10 cellular contexts compared by ENCODE assay signal in the genomic region with DNA sequence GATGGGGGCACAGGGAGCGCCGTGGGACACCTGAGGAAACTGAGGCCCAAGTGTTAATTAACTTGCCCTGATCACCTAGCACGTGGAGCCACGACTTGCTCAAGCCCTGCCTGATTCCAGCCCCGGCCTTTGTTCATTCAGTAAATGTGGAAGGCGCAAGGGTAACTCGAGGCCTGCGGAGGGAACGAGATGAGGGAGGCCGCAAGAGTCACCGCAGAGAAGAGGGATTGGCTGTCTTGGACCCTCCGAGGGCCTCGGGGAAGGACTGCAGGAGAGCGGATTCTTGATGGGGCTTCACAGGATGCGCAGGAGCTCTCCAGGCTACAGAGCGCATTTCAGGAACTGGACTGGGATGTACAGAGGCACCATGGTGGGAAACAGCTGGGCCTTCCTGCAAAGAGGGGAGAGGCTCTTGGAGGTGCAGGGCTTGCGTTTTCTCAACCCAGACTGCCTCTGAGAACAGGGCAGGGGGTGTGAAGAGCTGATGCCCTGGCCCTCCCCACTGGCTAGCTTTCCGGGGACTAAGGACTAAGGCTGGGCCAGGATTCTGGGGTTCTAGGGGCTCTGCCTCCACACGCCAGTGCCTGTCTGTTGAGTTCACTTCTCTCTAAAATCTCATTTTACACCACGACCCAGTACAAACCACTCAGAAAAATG. TPM values are rescaled to one million over a fixed set of nuclear protein-coding genes. Genes with fewer than 3 reads are reported as not detected.
DNase-seq lines count a peak whose midpoint lies in the region; ATAC-seq lines count a peak whose summit lies in the region.
"Had no signal": no experiment of that assay in that cellular context is flagged by ENCODE, and none has a peak within 500 bp of the region (broad histone marks: within the 10 kb centered on the region; RNA-seq: fewer than 3 reads in every experiment).

No MANE protein-coding gene starts in this region.

- peak overlapping the region; percentile 86 for H3K4me3 Mint-ChIP-seq in activated T-helper 2 cell treated with anti-CD3 and anti-CD28 coated beads, Interferon-gamma antibody, Interleukin-2, Interleukin-4, amounts not matched to agents 10 μg/mL and 5 μg/mL and 100 μg/mL, durations not matched to agents 14 hours and 24 hours and 36 hours (ENCODE audit: low read depth)

- no peak for ATAC-seq in HG03565 (IDR thresholded peaks at IDR 0.05; ENCODE audit: unreplicated experiment)

- DNase-seq in activated T-cell treated with anti-CD3 and anti-CD28 coated beads, Interleukin-2, amount 50 U/mL, for 1 hour = peak; percentile 20
- no peak for DNase-seq in activated T-cell treated with anti-CD3 and anti-CD28 coated beads for 4 hours
- no peak for DNase-seq in activated T-helper 2 cell treated with anti-CD3 and anti-CD28 coated beads, Interferon-gamma antibody, Interleukin-2, Interleukin-4, amounts not matched to agents 10 μg/mL and 5 μg/mL and 100 μg/mL, durations not matched to agents 14 hours and 24 hours and 36 hours (ENCODE audit: low spot score)
- no peak for DNase-seq in effector CD8-positive, alpha-beta T cell (lab: John Stamatoyannopoulos, UW)
- DNase-seq in activated gamma-delta T cell (lab: John Stamatoyannopoulos, UW) = no peak
- DNase-seq: COR-L47, NCI-H2081 had no signal

- H3K27ac Mint-ChIP-seq in activated T-helper 2 cell treated with anti-CD3 and anti-CD28 coated beads, Interferon-gamma antibody, Interleukin-2, Interleukin-4, amounts not matched to agents 10 μg/mL and 5 μg/mL and 100 μg/mL, durations not matched to agents 14 hours and 24 hours and 36 hours = no peak overlapping the region

- no peaks in the 10 kb centered on the region for H3K9me3 Mint-ChIP-seq in activated T-helper 2 cell treated with anti-CD3 and anti-CD28 coated beads, Interferon-gamma antibody, Interleukin-2, Interleukin-4, amounts not matched to agents 10 μg/mL and 5 μg/mL and 100 μg/mL, durations not matched to agents 14 hours and 24 hours and 36 hours

- H3K36me3 ChIP-seq in iPS-15b (ENCODE audit: control insufficient read depth, insufficient read depth, low read length) (no peaks in the 10 kb centered on the region), subcutaneous abdominal adipose tissue (ENCODE audit: control insufficient read depth in 5 of 5, insufficient read depth in 5 of 5, low read length in 5 of 5) (peaks cover 0 to 9% (median 0%) of the 10 kb centered on the region in 5 donors)

- H3K36me3 Mint-ChIP-seq in activated T-helper 2 cell treated with anti-CD3 and anti-CD28 coated beads, Interferon-gamma antibody, Interleukin-2, Interleukin-4, amounts not matched to agents 10 μg/mL and 5 μg/mL and 100 μg/mL, durations not matched to agents 14 hours and 24 hours and 36 hours (ENCODE audit: low read depth) = peaks cover 54% of the 10 kb centered on the region

- H3K9ac ChIP-seq in iPS-15b (ENCODE audit: low read depth, low read length) = no peak overlapping the region
- H3K9ac ChIP-seq in subcutaneous abdominal adipose tissue (ENCODE audit: low read length in 5 of 5) = peak overlapping the region in 1 of 5 donors; percentile 29

- H3K4me1 ChIP-seq in iPS-15b (ENCODE audit: control insufficient read depth, insufficient read depth, low read length) (no peaks in the 10 kb centered on the region), subcutaneous abdominal adipose tissue (ENCODE audit: control insufficient read depth in 5 of 5, insufficient read depth in 5 of 5, low read length in 5 of 5) (peaks cover 0 to 54% (median 48%) of the 10 kb centered on the region in 5 donors)

- H3K27me3 ChIP-seq in iPS-15b (ENCODE audit: control insufficient read depth, insufficient read depth, low read length) (peaks cover 26% of the 10 kb centered on the region), subcutaneous abdominal adipose tissue (ENCODE audit: control insufficient read depth in 5 of 5, insufficient read depth in 4 of 5, low read length in 5 of 5) (peaks cover 0 to 2% (median 0%) of the 10 kb centered on the region in 5 donors)

- H3K27ac ChIP-seq in subcutaneous abdominal adipose tissue (ENCODE audit: low read depth, low read length) = no peak overlapping the region

- H3K9me3 ChIP-seq in iPS-15b (ENCODE audit: control insufficient read depth, insufficient read depth, low read length) (no peaks in the 10 kb centered on the region), subcutaneous abdominal adipose tissue (ENCODE audit: control insufficient read depth in 5 of 5, low read length in 5 of 5) (no peaks in the 10 kb centered on the region)

- H3K4me3 ChIP-seq in iPS-15b (ENCODE audit: low read depth, low read length) (peak overlapping the region; percentile 37), subcutaneous abdominal adipose tissue (ENCODE audit: low read depth in 1 of 5, low read length in 5 of 5) (peak overlapping the region in 4 of 5 donors; percentile 19 to 54 (median 44))

- intact Hi-C loops in activated T-helper 2 cell treated with anti-CD3 and anti-CD28 coated beads, Interferon-gamma antibody, Interleukin-2, Interleukin-4, amounts not matched to agents 10 μg/mL and 5 μg/mL and 100 μg/mL, durations not matched to agents 14 hours and 24 hours and 36 hours (cut with micrococcal nuclease) = no loop called here

- H3K4me1 Mint-ChIP-seq in activated T-helper 2 cell treated with anti-CD3 and anti-CD28 coated beads, Interferon-gamma antibody, Interleukin-2, Interleukin-4, amounts not matched to agents 10 μg/mL and 5 μg/mL and 100 μg/mL, durations not matched to agents 14 hours and 24 hours and 36 hours (ENCODE audit: low read depth) = peaks cover 40% of the 10 kb centered on the region

- no peaks in the 10 kb centered on the region for H3K27me3 Mint-ChIP-seq in activated T-helper 2 cell treated with anti-CD3 and anti-CD28 coated beads, Interferon-gamma antibody, Interleukin-2, Interleukin-4, amounts not matched to agents 10 μg/mL and 5 μg/mL and 100 μg/mL, durations not matched to agents 14 hours and 24 hours and 36 hours (ENCODE audit: low read depth)

RNA-seq across cellular contexts. Expression of a gene that starts 0.6 kb away (rescaled TPM):
- 23.7 and 25.1 TPM in 2 replicates for total RNA-seq in activated T-helper 2 cell treated with anti-CD3 and anti-CD28 coated beads, Interferon-gamma antibody, Interleukin-2, Interleukin-4, amounts not matched to agents 10 μg/mL and 5 μg/mL and 100 μg/mL, durations not matched to agents 14 hours and 24 hours and 36 hours

RNA-seq across cellular contexts. Expression of a gene that starts 1.8 kb away (rescaled TPM):
- total RNA-seq in activated T-helper 2 cell treated with anti-CD3 and anti-CD28 coated beads, Interferon-gamma antibody, Interleukin-2, Interleukin-4, amounts not matched to agents 10 μg/mL and 5 μg/mL and 100 μg/mL, durations not matched to agents 14 hours and 24 hours and 36 hours = 4.8 and 6.5 TPM in 2 replicates

RNA-seq across cellular contexts. Expression of a gene that starts 9.9 kb away (rescaled TPM):
- 67.3 and 71.3 TPM in 2 replicates for total RNA-seq in activated T-helper 2 cell treated with anti-CD3 and anti-CD28 coated beads, Interferon-gamma antibody, Interleukin-2, Interleukin-4, amounts not matched to agents 10 μg/mL and 5 μg/mL and 100 μg/mL, durations not matched to agents 14 hours and 24 hours and 36 hours

RNA-seq across cellular contexts. Expression of a gene that starts 28.2 kb away (rescaled TPM):
- 49.6 and 51.1 TPM in 2 replicates for total RNA-seq in activated T-helper 2 cell treated with anti-CD3 and anti-CD28 coated beads, Interferon-gamma antibody, Interleukin-2, Interleukin-4, amounts not matched to agents 10 μg/mL and 5 μg/mL and 100 μg/mL, durations not matched to agents 14 hours and 24 hours and 36 hours
